In genomic region chr20:25459111-25459830, GRCh38 we compare ENCODE assay signal across 25 cellular contexts.
"Had no signal": no experiment of that assay in that cellular context is flagged by ENCODE, and none has a peak within 500 bp of the region (broad histone marks: within the 10 kb centered on the region; RNA-seq: fewer than 3 reads in every experiment).

No MANE protein-coding gene starts in this region.

- H3K4me2 ChIP-seq: SK-N-SH had no signal

- H3K9me3 ChIP-seq: adrenal gland, Peyer's patch, SJCRH30, SK-N-SH had no signal

- H3K9ac ChIP-seq: SK-N-SH had no signal

- H3K27me3 ChIP-seq: adrenal gland, Peyer's patch, SJCRH30 had no signal

- DNase-seq: activated CD4-positive, alpha-beta memory T cell treated with anti-CD3 and anti-CD28 coated beads, Interleukin-2, amount 10 ng/mL, durations not matched to agents 7 days and 5 days; activated CD4-positive, alpha-beta T cell treated with anti-CD3 and anti-CD28 coated beads, Interleukin-2, amount 50 U/mL, for 1 hour; activated CD4-positive, CD25-positive, alpha-beta regulatory T cell; activated CD8-positive, alpha-beta memory T cell treated with anti-CD3 and anti-CD28 coated beads, Interleukin-2, amount 50 U/mL, for 4 hours; activated naive CD4-positive, alpha-beta T cell treated with anti-CD3 and anti-CD28 coated beads, Interleukin-2, amount 50 U/mL, for 16 hours; activated naive CD8-positive, alpha-beta T cell treated with anti-CD3 and anti-CD28 coated beads, Interleukin-2, amount 10 ng/mL, durations not matched to agents 7 days and 5 days; adrenal gland; anterior cingulate cortex; caudate nucleus; Karpas-422; MM.1S; NCI-H1105; NCI-H1436; NCI-H187; NCI-H2081; NCI-H510A treated with DMSO at 0.1 percent for 48 hours; NCI-H69; NK-92 treated with Interleukin-12 subunit alpha and Interleukin-12 subunit beta, amount 100 ng/mL, for 24 hours; Right ventricle myocardium superior; SJCRH30; SK-N-SH; T-helper 1 cell had no signal

- H3K4me3 ChIP-seq: adrenal gland, Peyer's patch, SJCRH30 had no signal

- H3K27ac ChIP-seq: adrenal gland, Peyer's patch, RWPE1, SJCRH30, VCaP had no signal

- H3K4me1 ChIP-seq: adrenal gland, Peyer's patch, SJCRH30 had no signal
